In the genomic region with DNA sequence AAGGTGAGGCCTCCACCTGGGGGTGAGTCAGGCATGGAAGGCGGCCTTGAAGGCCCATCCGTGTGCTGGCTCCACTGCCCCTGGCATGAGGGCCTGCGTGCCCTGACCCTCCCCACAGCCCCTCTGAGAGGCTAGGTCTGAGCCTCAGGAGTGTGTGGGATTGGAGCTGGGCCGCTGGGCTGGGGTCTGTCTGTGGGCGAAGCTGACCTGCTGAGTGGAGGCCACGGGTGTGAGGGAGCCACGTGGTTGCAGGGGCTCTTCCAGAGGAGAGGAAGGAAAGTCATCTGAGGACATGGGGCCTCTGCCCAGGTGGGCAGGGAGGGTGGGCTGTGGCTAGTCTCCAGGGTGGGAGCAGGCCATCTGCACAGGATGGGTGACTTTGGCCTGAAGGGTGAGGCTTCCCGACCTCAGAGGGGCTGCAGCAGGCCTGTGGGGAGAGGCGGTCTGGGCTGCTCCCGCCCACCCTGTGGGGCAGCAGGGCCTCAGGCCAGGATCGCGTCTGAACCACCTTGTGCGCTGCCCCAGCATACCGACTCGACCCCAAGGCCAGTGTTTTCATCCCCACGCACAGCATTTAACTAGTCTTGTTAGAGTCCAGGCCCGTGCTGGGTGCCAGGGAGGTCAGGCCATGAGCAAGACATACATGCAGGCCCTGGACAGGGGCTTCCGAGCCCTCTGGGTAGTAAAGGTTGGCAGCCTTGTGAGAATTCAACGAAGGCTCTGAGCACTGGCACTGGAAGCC, we compare ENCODE assay signal across 1 cellular context.
TF ChIP-seq lines count a peak whose summit lies in the region.

No MANE protein-coding gene starts in this region.

TF ChIP-seq in HepG2, 621 proteins besides CTCF, POLR2A, EP300 and RAD21:
- no peak for TF ChIP-seq ZNF446 (CRISPR knock-in tag; IDR thresholded peaks at IDR 0.05)
- no peak for TF ChIP-seq SOX13 (IDR thresholded peaks at IDR 0.05)
- TF ChIP-seq SOX13 (CRISPR knock-in tag; conservative IDR thresholded peaks at IDR 0.05 in 1 of 2, IDR thresholded peaks at IDR 0.05 in 1 of 2), result no peak
- no peak for TF ChIP-seq KLF13 (CRISPR knock-in tag; IDR thresholded peaks at IDR 0.05)
- TF ChIP-seq ZNF816 (CRISPR knock-in tag; IDR thresholded peaks at IDR 0.05; ENCODE audit: borderline replicate concordance), result no peak
- no peak for TF ChIP-seq RFX3 (CRISPR knock-in tag; IDR thresholded peaks at IDR 0.05)
- TF ChIP-seq, protein P1, sequence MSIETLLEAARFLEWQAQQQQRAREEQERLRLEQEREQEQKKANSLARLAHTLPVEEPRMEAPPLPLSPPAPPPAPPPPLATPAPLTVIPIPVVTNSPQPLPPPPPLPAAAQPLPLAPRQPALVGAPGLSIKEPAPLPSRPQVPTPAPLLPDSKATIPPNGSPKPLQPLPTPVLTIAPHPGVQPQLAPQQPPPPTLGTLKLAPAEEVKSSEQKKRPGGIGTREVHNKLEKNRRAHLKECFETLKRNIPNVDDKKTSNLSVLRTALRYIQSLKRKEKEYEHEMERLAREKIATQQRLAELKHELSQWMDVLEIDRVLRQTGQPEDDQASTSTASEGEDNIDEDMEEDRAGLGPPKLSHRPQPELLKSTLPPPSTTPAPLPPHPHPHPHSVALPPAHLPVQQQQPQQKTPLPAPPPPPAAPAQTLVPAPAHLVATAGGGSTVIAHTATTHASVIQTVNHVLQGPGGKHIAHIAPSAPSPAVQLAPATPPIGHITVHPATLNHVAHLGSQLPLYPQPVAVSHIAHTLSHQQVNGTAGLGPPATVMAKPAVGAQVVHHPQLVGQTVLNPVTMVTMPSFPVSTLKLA (IDR thresholded peaks at IDR 0.05), result 0 out of 2 replicates have a peak, but pooled peaks have one; percentile 24
- no peak for TF ChIP-seq ZSCAN25 (CRISPR knock-in tag; IDR thresholded peaks at IDR 0.05)
- TF ChIP-seq, protein P2, sequence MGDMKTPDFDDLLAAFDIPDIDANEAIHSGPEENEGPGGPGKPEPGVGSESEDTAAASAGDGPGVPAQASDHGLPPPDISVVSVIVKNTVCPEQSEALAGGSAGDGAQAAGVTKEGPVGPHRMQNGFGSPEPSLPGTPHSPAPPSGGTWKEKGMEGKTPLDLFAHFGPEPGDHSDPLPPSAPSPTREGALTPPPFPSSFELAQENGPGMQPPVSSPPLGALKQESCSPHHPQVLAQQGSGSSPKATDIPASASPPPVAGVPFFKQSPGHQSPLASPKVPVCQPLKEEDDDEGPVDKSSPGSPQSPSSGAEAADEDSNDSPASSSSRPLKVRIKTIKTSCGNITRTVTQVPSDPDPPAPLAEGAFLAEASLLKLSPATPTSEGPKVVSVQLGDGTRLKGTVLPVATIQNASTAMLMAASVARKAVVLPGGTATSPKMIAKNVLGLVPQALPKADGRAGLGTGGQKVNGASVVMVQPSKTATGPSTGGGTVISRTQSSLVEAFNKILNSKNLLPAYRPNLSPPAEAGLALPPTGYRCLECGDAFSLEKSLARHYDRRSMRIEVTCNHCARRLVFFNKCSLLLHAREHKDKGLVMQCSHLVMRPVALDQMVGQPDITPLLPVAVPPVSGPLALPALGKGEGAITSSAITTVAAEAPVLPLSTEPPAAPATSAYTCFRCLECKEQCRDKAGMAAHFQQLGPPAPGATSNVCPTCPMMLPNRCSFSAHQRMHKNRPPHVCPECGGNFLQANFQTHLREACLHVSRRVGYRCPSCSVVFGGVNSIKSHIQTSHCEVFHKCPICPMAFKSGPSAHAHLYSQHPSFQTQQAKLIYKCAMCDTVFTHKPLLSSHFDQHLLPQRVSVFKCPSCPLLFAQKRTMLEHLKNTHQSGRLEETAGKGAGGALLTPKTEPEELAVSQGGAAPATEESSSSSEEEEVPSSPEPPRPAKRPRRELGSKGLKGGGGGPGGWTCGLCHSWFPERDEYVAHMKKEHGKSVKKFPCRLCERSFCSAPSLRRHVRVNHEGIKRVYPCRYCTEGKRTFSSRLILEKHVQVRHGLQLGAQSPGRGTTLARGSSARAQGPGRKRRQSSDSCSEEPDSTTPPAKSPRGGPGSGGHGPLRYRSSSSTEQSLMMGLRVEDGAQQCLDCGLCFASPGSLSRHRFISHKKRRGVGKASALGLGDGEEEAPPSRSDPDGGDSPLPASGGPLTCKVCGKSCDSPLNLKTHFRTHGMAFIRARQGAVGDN (CRISPR knock-in tag; IDR thresholded peaks at IDR 0.05), result 0 out of 2 replicates have a peak, but pooled peaks have one; percentile 6
- no peak for TF ChIP-seq SYNCRIP (IDR thresholded peaks at IDR 0.05; ENCODE audit: insufficient read depth, low read depth, low read length)
- no peak for TF ChIP-seq NR1H2 (CRISPR knock-in tag; IDR thresholded peaks at IDR 0.05; ENCODE audit: borderline replicate concordance, low read depth)
- no peak for TF ChIP-seq KMT2A (CRISPR knock-in tag; IDR thresholded peaks at IDR 0.05)
- TF ChIP-seq, protein P3, sequence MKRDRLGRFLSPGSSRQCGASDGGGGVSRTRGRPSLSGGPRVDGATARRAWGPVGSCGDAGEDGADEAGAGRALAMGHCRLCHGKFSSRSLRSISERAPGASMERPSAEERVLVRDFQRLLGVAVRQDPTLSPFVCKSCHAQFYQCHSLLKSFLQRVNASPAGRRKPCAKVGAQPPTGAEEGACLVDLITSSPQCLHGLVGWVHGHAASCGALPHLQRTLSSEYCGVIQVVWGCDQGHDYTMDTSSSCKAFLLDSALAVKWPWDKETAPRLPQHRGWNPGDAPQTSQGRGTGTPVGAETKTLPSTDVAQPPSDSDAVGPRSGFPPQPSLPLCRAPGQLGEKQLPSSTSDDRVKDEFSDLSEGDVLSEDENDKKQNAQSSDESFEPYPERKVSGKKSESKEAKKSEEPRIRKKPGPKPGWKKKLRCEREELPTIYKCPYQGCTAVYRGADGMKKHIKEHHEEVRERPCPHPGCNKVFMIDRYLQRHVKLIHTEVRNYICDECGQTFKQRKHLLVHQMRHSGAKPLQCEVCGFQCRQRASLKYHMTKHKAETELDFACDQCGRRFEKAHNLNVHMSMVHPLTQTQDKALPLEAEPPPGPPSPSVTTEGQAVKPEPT (CRISPR knock-in tag; IDR thresholded peaks at IDR 0.05; ENCODE audit: low read depth), result no peak
- no peak for TF ChIP-seq MXD4 (CRISPR knock-in tag; IDR thresholded peaks at IDR 0.05)
